1 cellular context compared by ENCODE assay signal in the genomic region with DNA sequence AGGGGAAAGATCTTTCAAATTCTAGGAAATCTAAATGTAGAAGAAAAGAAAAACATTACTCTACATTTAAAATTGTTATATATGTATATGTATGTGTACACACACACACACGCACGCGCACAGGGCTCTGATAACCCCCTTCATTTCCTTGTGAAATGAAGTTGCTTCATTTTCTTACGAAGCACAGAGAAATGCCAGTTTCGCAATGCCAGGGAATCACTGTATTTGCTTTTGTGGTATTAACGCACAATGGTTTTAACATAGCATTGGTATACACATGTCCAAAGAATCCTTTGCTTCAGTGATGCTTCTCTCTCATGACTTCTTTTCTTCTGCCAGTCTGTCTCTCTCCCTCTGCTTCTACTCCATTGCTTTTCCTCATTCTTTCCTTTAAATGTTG.
TF ChIP-seq lines count a peak whose summit lies in the region.

No MANE protein-coding gene starts in this region.

TF ChIP-seq in HepG2, 621 proteins besides CTCF, POLR2A, EP300 and RAD21 (continued from another document):
- TF ChIP-seq ZNF382 (CRISPR knock-in tag; IDR thresholded peaks at IDR 0.05; ENCODE audit: borderline replicate concordance) (no peak), ZNF24 (IDR thresholded peaks at IDR 0.05) (no peak), PAF1 (CRISPR knock-in tag; IDR thresholded peaks at IDR 0.05) (no peak)
